Comparison of ENCODE assay signal across 8 cellular contexts in the genomic region with DNA sequence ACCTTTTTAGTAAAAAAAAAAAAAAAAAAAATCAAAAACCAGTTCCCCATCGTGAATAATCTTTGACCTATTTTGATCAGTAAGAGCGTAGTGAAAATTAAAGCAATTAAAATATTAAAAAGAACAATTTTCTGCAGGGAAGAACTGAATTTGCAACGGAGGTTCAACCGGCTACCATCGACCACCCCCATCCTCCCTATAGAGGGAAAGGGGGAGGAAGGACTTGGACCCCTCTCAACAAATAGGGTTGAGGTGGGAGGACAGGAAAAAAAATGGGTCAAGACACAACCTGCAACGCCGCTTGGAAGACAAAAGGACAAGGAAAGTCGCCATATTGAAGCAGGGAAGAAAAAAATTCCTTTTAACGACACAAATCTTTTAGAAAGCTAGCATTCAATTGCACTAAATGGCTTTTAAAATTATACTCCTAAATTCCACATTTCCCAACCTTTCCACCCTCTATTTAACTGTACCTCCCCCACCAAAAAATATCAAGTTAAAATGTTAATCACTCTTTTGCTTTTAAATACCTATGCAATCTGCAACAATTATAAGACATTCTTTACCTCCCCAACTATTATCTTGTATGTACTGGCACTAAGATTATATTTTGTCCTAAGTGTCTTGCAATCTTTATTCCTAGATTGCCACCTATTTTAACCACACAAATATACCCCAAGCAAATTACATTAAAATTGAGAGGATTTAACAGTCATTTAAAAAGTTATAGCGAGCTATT. TPM values are rescaled to one million over a fixed set of nuclear protein-coding genes. Genes with fewer than 3 reads are reported as not detected.
DNase-seq lines count a peak whose midpoint lies in the region; ATAC-seq and TF ChIP-seq lines count a peak whose summit lies in the region.

No MANE protein-coding gene starts in this region.

- H3K4me2 ChIP-seq in mammary epithelial cell (ENCODE audit: insufficient read depth, low read depth, low read length): peak overlapping the region; percentile 98
- peak overlapping the region; percentile 93 for H3K4me2 ChIP-seq in smooth muscle cell

- H3K9me3 ChIP-seq in MG63: no peaks in the 10 kb centered on the region
- H3K9me3 ChIP-seq in SJSA1 (replicated peaks): no peaks in the 10 kb centered on the region
- H3K9me3 ChIP-seq in mammary epithelial cell (replicated peaks; ENCODE audit: insufficient read depth, low read length): no peaks in the 10 kb centered on the region
- no peaks in the 10 kb centered on the region for H3K9me3 ChIP-seq in smooth muscle cell (replicated peaks; ENCODE audit: low read depth)

- dilution Hi-C loops in mammary epithelial cell (cut with HindIII; ENCODE audit: low sequenced_read_pairs): no loop called here

- peaks cover 6% of the 10 kb centered on the region for H4K20me1 ChIP-seq in mammary epithelial cell (ENCODE audit: insufficient read depth, low read length)
- peaks cover 44% of the 10 kb centered on the region for H4K20me1 ChIP-seq in smooth muscle cell (ENCODE audit: low read depth)

- peaks cover 42% of the 10 kb centered on the region for H3K4me1 ChIP-seq in SJSA1 (replicated peaks)
- H3K4me1 ChIP-seq in mammary epithelial cell (ENCODE audit: insufficient read depth, low read length): peaks cover 27% of the 10 kb centered on the region
- H3K4me1 ChIP-seq in smooth muscle cell (ENCODE audit: low read depth): peaks cover 18% of the 10 kb centered on the region

- H3K36me3 ChIP-seq in MG63: peaks cover 47% of the 10 kb centered on the region
- peaks cover 65% of the 10 kb centered on the region for H3K36me3 ChIP-seq in SJSA1
- peaks cover 17% of the 10 kb centered on the region for H3K36me3 ChIP-seq in mammary epithelial cell (ENCODE audit: insufficient read depth, low read length)
- no peaks in the 10 kb centered on the region for H3K36me3 ChIP-seq in smooth muscle cell (ENCODE audit: low read depth)

- H3F3A ChIP-seq in smooth muscle cell (ENCODE audit: low read depth): peaks cover 33% of the 10 kb centered on the region

- peak overlapping the region; percentile 88 for H3K4me3 ChIP-seq in MG63
- H3K4me3 ChIP-seq in SJSA1: peak overlapping the region; percentile 57
- H3K4me3 ChIP-seq in mammary epithelial cell (replicated peaks in 1 of 3; ENCODE audit: insufficient read depth in 1 of 3, low read depth in 2 of 3, low read length in 3 of 3): peak overlapping the region; percentile 70 to 99 (median 90)
- peak overlapping the region; percentile 77 for H3K4me3 ChIP-seq in smooth muscle cell

- H3K9ac ChIP-seq in mammary epithelial cell (ENCODE audit: insufficient read depth, low read length) (peak overlapping the region; percentile 100), smooth muscle cell (ENCODE audit: low read depth) (peak overlapping the region; percentile 98)

- H2AFZ ChIP-seq in mammary epithelial cell (ENCODE audit: low read depth, low read length) (no peak overlapping the region), smooth muscle cell (ENCODE audit: low read depth) (no peak overlapping the region)

- TSS peak; percentile 11 for BruUV-seq in mammary epithelial cell (replicated peaks; lab: Mats Ljungman, UMichigan)

- CTCF ChIA-PET in mammary epithelial cell (lab: Charles Lee; ENCODE audit: low non-redundant PET): no interaction called here

- H3K27ac ChIP-seq in SJSA1 (peak overlapping the region; percentile 89), mammary epithelial cell (ENCODE audit: insufficient read depth, low read depth, low read length) (peak overlapping the region; percentile 99), smooth muscle cell (ENCODE audit: low read depth) (peak overlapping the region; percentile 95)

- WGBS in mammary epithelial cell (ENCODE audit: low coverage, missing lambda C conversion rate): under 1% methylated on average over 10 of the region's 10 CpGs
- WGBS in smooth muscle cell (ENCODE audit: low lambda C conversion rate): 2% methylated on average over 10 of the region's 10 CpGs

- intact Hi-C loops in mammary epithelial cell (cut with micrococcal nuclease): loop anchor here (5.0 kb wide), 2 partner anchors 207 to 267 kb away; partner anchors contain the start of gene DDR1

- peak; percentile 93 for DNase-seq in EL
- peak; percentile 37 for DNase-seq in MG63
- DNase-seq in SJSA1 (ENCODE audit: low read depth in 1 of 2, low spot score in 2 of 2): peak in 1 of 2 experiments; percentile 66
- peak; percentile 50 for DNase-seq in mammary epithelial cell
- DNase-seq in iris pigment epithelial cell (ENCODE audit: low read depth): peak; percentile 83
- DNase-seq in smooth muscle cell (lab: John Stamatoyannopoulos, UW; ENCODE audit: unreplicated experiment): no peak

- H3K27me3 ChIP-seq in MG63 (no peaks in the 10 kb centered on the region), SJSA1 (replicated peaks) (no peaks in the 10 kb centered on the region), mammary epithelial cell (ENCODE audit: insufficient read depth, low read length) (no peaks in the 10 kb centered on the region), smooth muscle cell (ENCODE audit: low read depth) (no peaks in the 10 kb centered on the region)

- H3K79me2 ChIP-seq in mammary epithelial cell (ENCODE audit: insufficient read depth, low read length) (peaks cover 71% of the 10 kb centered on the region), smooth muscle cell (ENCODE audit: low read depth) (peaks cover 29% of the 10 kb centered on the region)

- ATAC-seq in HG03442 (IDR thresholded peaks at IDR 0.05; ENCODE audit: unreplicated experiment) (no peak), HG03378 (IDR thresholded peaks at IDR 0.05; ENCODE audit: unreplicated experiment) (no peak)

- TF ChIP-seq CTCF in mammary epithelial cell (conservative IDR thresholded peaks at IDR 0.05 in 1 of 2, IDR thresholded peaks at IDR 0.05 in 1 of 2; ENCODE audit: extremely low read depth in 1 of 2, insufficient read depth in 1 of 2, low read depth in 1 of 2, low read length in 2 of 2): no peak
- no peak for TF ChIP-seq CTCF in smooth muscle cell (IDR thresholded peaks at IDR 0.05; ENCODE audit: borderline replicate concordance, insufficient read depth, poor library complexity, severe bottlenecking)

- in situ Hi-C loops in mammary epithelial cell (cut with MboI; ENCODE audit: low sequenced_read_pairs in 2 of 2): no loop called here

RNA-seq across cellular contexts. Expression of gene PPP1R10, which starts 1.7 kb away (rescaled TPM):
- 3.9 and 6.7 TPM in 2 replicates for total RNA-seq in MG63 (2014; rRNA removed; shearing (Covaris generic); ENCODE audit: low replicate concordance)
- 16.8 and 21.0 TPM in 2 replicates for total RNA-seq in SJSA1 (2014; rRNA removed; shearing (Covaris generic))
- total RNA-seq in mammary epithelial cell (100 to 1,000 TPM in 1 of 2 donors, 10 to 100 TPM in 1; 60.7 to 124 TPM), smooth muscle cell (42.1 and 65.1 TPM in 2 replicates)
- polyA plus RNA-seq in mammary epithelial cell (36.1 TPM), smooth muscle cell (36.1 and 50.2 TPM in 2 replicates)
- 88.2 TPM for polyA minus RNA-seq in mammary epithelial cell

RNA-seq across cellular contexts. Expression of gene MRPS18B, which starts 2.3 kb away (rescaled TPM):
- 11.9 and 29.9 TPM in 2 replicates for total RNA-seq in MG63 (2014; rRNA removed; shearing (Covaris generic); ENCODE audit: low replicate concordance)
- 44.4 and 46.8 TPM in 2 replicates for total RNA-seq in SJSA1 (2014; rRNA removed; shearing (Covaris generic))
- total RNA-seq in mammary epithelial cell (10 to 100 TPM; 57.5 to 68.8 TPM), smooth muscle cell (38.7 and 53.2 TPM in 2 replicates)
- polyA plus RNA-seq in mammary epithelial cell (87.0 TPM), smooth muscle cell (70.0 and 88.6 TPM in 2 replicates)
- 85.1 TPM for polyA minus RNA-seq in mammary epithelial cell

RNA-seq across cellular contexts. Expression of gene ATAT1, which starts 11.3 kb away (rescaled TPM):
- 0.16 TPM in 1 of 2 replicates, not detected in the other for total RNA-seq in MG63 (2014; rRNA removed; shearing (Covaris generic); ENCODE audit: low replicate concordance)
- total RNA-seq in SJSA1 (2014; rRNA removed; shearing (Covaris generic)): 0.66 and 3.4 TPM in 2 replicates
- 1 to 10 TPM; 5.2 to 6.9 TPM for total RNA-seq in mammary epithelial cell
- 3.6 TPM for polyA plus RNA-seq in mammary epithelial cell
- polyA minus RNA-seq in mammary epithelial cell: 1.0 TPM
- total RNA-seq in smooth muscle cell: 8.5 and 9.4 TPM in 2 replicates
- 16.5 and 18.8 TPM in 2 replicates for polyA plus RNA-seq in smooth muscle cell

RNA-seq across cellular contexts. Expression of gene C6orf136, which starts 31.5 kb away (rescaled TPM):
- total RNA-seq in MG63 (2014; rRNA removed; shearing (Covaris generic); ENCODE audit: low replicate concordance): 1.9 and 3.2 TPM in 2 replicates
- 4.9 and 15.8 TPM in 2 replicates for total RNA-seq in SJSA1 (2014; rRNA removed; shearing (Covaris generic))
- total RNA-seq in mammary epithelial cell (10 to 100 TPM in 1 of 2 donors, 1 to 10 TPM in 1; 1.8 to 11.2 TPM), smooth muscle cell (1.8 and 4.3 TPM in 2 replicates)
- polyA plus RNA-seq in mammary epithelial cell (7.4 TPM), smooth muscle cell (5.3 and 8.8 TPM in 2 replicates)
- polyA minus RNA-seq in mammary epithelial cell: 32.0 TPM

RNA-seq across cellular contexts. Expression of gene ABCF1, which starts 44.1 kb away (rescaled TPM):
- 19.4 and 26.1 TPM in 2 replicates for total RNA-seq in MG63 (2014; rRNA removed; shearing (Covaris generic); ENCODE audit: low replicate concordance)
- total RNA-seq in SJSA1 (2014; rRNA removed; shearing (Covaris generic)): 38.8 and 59.3 TPM in 2 replicates
- total RNA-seq in mammary epithelial cell (10 to 100 TPM; 31.8 to 59.8 TPM), smooth muscle cell (25.2 and 34.7 TPM in 2 replicates)
- polyA plus RNA-seq in mammary epithelial cell (45.1 TPM), smooth muscle cell (39.1 and 57.3 TPM in 2 replicates)
- polyA minus RNA-seq in mammary epithelial cell: 91.1 TPM
